17 cellular contexts compared by ENCODE assay signal in the genomic region with DNA sequence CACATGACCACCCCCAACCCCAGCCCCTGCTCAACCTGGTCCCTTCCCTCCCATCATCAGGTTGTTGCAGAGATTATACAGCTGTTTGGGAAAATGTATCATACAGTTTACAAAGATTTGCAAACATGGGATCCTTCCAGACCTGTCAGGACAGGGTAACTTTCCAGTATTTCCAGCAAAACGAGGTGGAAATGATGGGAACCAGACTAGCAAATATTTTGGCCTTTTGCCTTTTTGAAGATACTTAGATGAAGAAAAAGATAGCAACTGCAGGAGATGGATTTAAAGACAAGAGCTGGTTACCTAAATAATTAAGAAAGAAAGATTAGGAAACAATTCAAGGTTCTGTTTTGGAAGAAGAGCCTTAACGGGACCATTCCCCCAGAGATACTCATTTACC.
"Had no signal": no experiment of that assay in that cellular context is flagged by ENCODE, and none has a peak within 500 bp of the region (broad histone marks: within the 10 kb centered on the region; RNA-seq: fewer than 3 reads in every experiment).

No MANE protein-coding gene starts in this region.

- H3K4me3 Mint-ChIP-seq: naive B cell, neural crest cell, type B pancreatic cell had no signal

- H3K27me3 Mint-ChIP-seq: type B pancreatic cell had no signal

- H3K36me3 Mint-ChIP-seq: naive B cell had no signal

- ATAC-seq: esophagus mucosa, left cardiac atrium had no signal

- H3K27ac ChIP-seq: ovary, right atrium auricular region had no signal

- H3K4me3 ChIP-seq: left ventricle myocardium inferior, lung, ovary, right atrium auricular region had no signal

- H3K9me3 ChIP-seq: left ventricle myocardium inferior, ovary, right atrium auricular region had no signal

- H3K9me3 Mint-ChIP-seq: naive B cell, neural crest cell, type B pancreatic cell had no signal

- DNase-seq: effector memory CD4-positive, alpha-beta T cell; foreskin fibroblast; kidney; left cardiac atrium; left ventricle myocardium inferior; mesendoderm; naive B cell; nucleus accumbens; ovary; small intestine; stimulated activated CD4-positive, alpha-beta T cell treated with anti-CD3 and anti-CD28 coated beads, Interleukin-12 subunit alpha, Interleukin-12 subunit beta, amount 100 ng/mL, for 4 hours; stimulated activated naive CD4-positive, alpha-beta T cell treated with Interleukin-2 at 50 U/mL for 16 hours had no signal

- H3K4me1 Mint-ChIP-seq: naive B cell had no signal

- H3K36me3 ChIP-seq: left ventricle myocardium inferior, ovary, right atrium auricular region had no signal

- H3K27ac Mint-ChIP-seq: naive B cell, type B pancreatic cell had no signal

- H3K27me3 ChIP-seq: ovary, right atrium auricular region had no signal
